In genomic region chr12:2454778-2455177, GRCh38 we compare ENCODE assay signal across 26 cellular contexts.
DNase-seq lines count a peak whose midpoint lies in the region; ATAC-seq, FAIRE-seq and TF ChIP-seq lines count a peak whose summit lies in the region.
"Had no signal": no experiment of that assay in that cellular context is flagged by ENCODE, and none has a peak within 500 bp of the region (broad histone marks: within the 10 kb centered on the region; RNA-seq: fewer than 3 reads in every experiment).

No MANE protein-coding gene starts in this region.

- peak; percentile 5 for DNase-seq in CD1c-positive myeloid dendritic cell (ENCODE audit: extremely low spot score)
- DNase-seq in RWPE2 (ENCODE audit: low spot score) = peak; percentile 62
- no peak for DNase-seq in urothelium cell line (ENCODE audit: low spot score)
- no peak for DNase-seq in T-helper 2 cell
- DNase-seq: 8988T; ACHN; AML-193; BE2C; C1 segment of cervical spinal cord; CD4-positive, alpha-beta T cell; CD8-positive, alpha-beta memory T cell; DMS 273 treated with DMSO at 0.1 percent for 48 hours; DMS79; EL; GDM1; GM23248; H7; HCEC 1CT had no signal

- no peak overlapping the region for H3K9ac ChIP-seq in BLaER1 treated with 17β-estradiol and CSF1 and Interleukin-3, amounts not matched to agents 10 nM and 100 nM
- H3K9ac ChIP-seq: GM23248 had no signal

- no peak overlapping the region for H3K27ac ChIP-seq in BLaER1 treated with 17β-estradiol and CSF1 and Interleukin-3, amounts not matched to agents 10 nM and 100 nM
- no peak overlapping the region for H3K27ac ChIP-seq in RWPE2 (ENCODE audit: poor library complexity, severe bottlenecking)
- H3K27ac ChIP-seq: A549, GM23248 had no signal

- no peak for ATAC-seq in RWPE2 (ENCODE audit: low read depth)
- no peak for ATAC-seq in activated CD4-positive, CD25-positive, alpha-beta regulatory T cell treated with anti-CD3 and anti-CD28 coated beads, Interleukin-2, amount 50 U/mL, for 24 hours
- ATAC-seq in HG03571 (IDR thresholded peaks at IDR 0.05; ENCODE audit: unreplicated experiment) = no peak
- ATAC-seq: A549, GM12878 had no signal

- no peaks in the 10 kb centered on the region for H4K20me1 ChIP-seq in BLaER1 treated with 17β-estradiol and CSF1 and Interleukin-3, amounts not matched to agents 10 nM and 100 nM

- H3K4me2 ChIP-seq in BLaER1 treated with 17β-estradiol and CSF1 and Interleukin-3, amounts not matched to agents 10 nM and 100 nM = peak overlapping the region in 9 of 11 experiments; percentile 7 to 46 (median 34); a peak in 8 of 22 replicates
- H3K4me2 ChIP-seq: A549 had no signal

- H3K4me1 ChIP-seq in BLaER1 treated with 17β-estradiol and CSF1 and Interleukin-3, amounts not matched to agents 10 nM and 100 nM = peaks cover 13 to 20% (median 16%) of the 10 kb centered on the region in 10 experiments
- H3K4me1 ChIP-seq in RWPE2 (ENCODE audit: insufficient read depth, poor library complexity, severe bottlenecking) = no peaks in the 10 kb centered on the region
- H3K4me1 ChIP-seq: A549 had no signal

- H3K4me3 ChIP-seq in BLaER1 treated with 17β-estradiol and CSF1 and Interleukin-3, amounts not matched to agents 10 nM and 100 nM = no peak overlapping the region
- no peak overlapping the region for H3K4me3 ChIP-seq in RWPE2 (ENCODE audit: severe bottlenecking)
- H3K4me3 ChIP-seq: A549, GM12878, GM23248 had no signal

- H3K27me3 ChIP-seq in BLaER1 treated with 17β-estradiol and CSF1 and Interleukin-3, amounts not matched to agents 10 nM and 100 nM = no peaks in the 10 kb centered on the region
- peaks cover 5% of the 10 kb centered on the region for H3K27me3 ChIP-seq in RWPE2 (ENCODE audit: insufficient read depth, poor library complexity, severe bottlenecking)
- H3K27me3 ChIP-seq: BE2C had no signal

- H3K9me3 ChIP-seq in BLaER1 treated with 17β-estradiol and CSF1 and Interleukin-3, amounts not matched to agents 10 nM and 100 nM (replicated peaks in 1 of 11) = no peaks in the 10 kb centered on the region
- no peaks in the 10 kb centered on the region for H3K9me3 ChIP-seq in RWPE2 (ENCODE audit: severe bottlenecking)
- H3K9me3 ChIP-seq: A549, BE2C had no signal

- no peak for TF ChIP-seq CTCF in RWPE2 (IDR thresholded peaks at IDR 0.05; ENCODE audit: poor library complexity, severe bottlenecking)

- H3K36me3 ChIP-seq in BLaER1 treated with 17β-estradiol and CSF1 and Interleukin-3, amounts not matched to agents 10 nM and 100 nM = no peaks in the 10 kb centered on the region
- no peaks in the 10 kb centered on the region for H3K36me3 ChIP-seq in RWPE2 (ENCODE audit: low read depth)
- H3K36me3 ChIP-seq: BE2C had no signal

- peak; percentile 65 for FAIRE-seq in urothelium cell line (lab: Jason Lieb, UNC)
- FAIRE-seq: A549, D721Med, GM12878, GM19239, H1 had no signal

Comparison
In these comparisons a context has a peak if more than half of its experiments do, and no peak if none do; other contexts are left out.
1. DNase-seq: peak in CD1c-positive myeloid dendritic cell (single experiment) and RWPE2 (single experiment); none in urothelium cell line (single experiment) and T-helper 2 cell (0 of 5).